ENCODE assay signal across 8 cellular contexts in the genomic region with DNA sequence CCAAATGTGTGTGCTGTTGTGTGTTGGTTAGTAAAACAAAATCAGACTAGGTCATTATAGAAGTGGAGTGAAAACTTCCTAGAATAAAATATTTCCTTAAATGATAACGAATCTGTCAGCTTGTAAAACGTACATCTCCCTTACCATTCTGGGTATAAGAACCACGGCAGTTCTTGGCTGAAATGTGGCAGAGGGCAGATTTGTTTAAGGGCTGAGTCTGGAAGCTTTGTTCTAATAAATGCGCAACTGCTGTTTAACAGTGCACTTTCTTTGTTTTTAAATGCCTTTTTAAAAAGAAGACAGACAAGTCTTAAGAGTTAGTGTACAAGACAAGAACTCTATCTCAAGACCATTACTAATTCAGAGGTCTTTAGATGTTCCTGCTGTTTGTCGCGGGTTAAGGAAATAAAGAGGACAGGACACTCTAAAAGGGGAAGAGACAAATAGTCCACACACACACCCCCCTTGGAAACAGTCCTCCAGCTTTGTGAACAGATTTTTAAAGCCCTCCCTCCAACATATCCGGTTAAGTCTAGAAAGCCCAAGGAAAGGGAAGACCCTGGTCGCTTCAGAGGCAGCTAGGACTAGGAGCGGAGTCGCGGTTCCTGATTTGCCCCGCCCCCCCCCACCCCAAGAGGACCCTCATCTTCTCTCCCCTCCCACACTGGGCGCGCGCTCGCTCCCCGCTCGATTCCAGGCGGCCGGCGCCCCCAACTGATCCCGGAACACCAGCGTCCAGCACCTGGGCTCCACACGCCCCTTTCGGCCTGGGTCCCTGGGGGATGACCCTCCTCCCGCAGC. TPM values are rescaled to one million over a fixed set of nuclear protein-coding genes. Genes with fewer than 3 reads are reported as not detected.
DNase-seq lines count a peak whose midpoint lies in the region; ATAC-seq and TF ChIP-seq lines count a peak whose summit lies in the region.

No MANE protein-coding gene starts in this region.

- H3K4me1 ChIP-seq in PC-9 (replicated peaks; ENCODE audit: insufficient read depth) = peaks cover 16% of the 10 kb centered on the region
- H3K4me1 ChIP-seq in mammary epithelial cell (ENCODE audit: insufficient read depth, low read length) = peaks cover 12% of the 10 kb centered on the region
- peaks cover 22% of the 10 kb centered on the region for H3K4me1 ChIP-seq in smooth muscle cell (ENCODE audit: low read depth)

- H3K9me3 ChIP-seq in PC-9 (ENCODE audit: insufficient read depth, low read depth) (no peaks in the 10 kb centered on the region), mammary epithelial cell (replicated peaks; ENCODE audit: insufficient read depth, low read length) (no peaks in the 10 kb centered on the region), smooth muscle cell (replicated peaks; ENCODE audit: low read depth) (no peaks in the 10 kb centered on the region)

- CTCF ChIA-PET in PC-9 (lab: Charles Lee) = no interaction called here
- CTCF ChIA-PET in mammary epithelial cell (lab: Charles Lee; ENCODE audit: low non-redundant PET) = interaction anchor here (0.5 to 0.6 kb wide), 2 partner anchors 195 to 234 kb away, joined by 3 to 6 read pairs; no protein-coding TSS in a partner anchor

- peaks cover 31% of the 10 kb centered on the region for H3K4me1 Mint-ChIP-seq in CD14-positive monocyte
- peaks cover 56 to 57% of the 10 kb centered on the region in 2 donors for H3K4me1 Mint-ChIP-seq in immature natural killer cell

- TSS peak; percentile 37 for BruUV-seq in PC-9 (replicated peaks; lab: Mats Ljungman, UMichigan)
- TSS peak; percentile 37 for BruUV-seq in mammary epithelial cell (replicated peaks; lab: Mats Ljungman, UMichigan)

- H3K27me3 ChIP-seq in HL-60 (ENCODE audit: insufficient read depth, poor library complexity, severe bottlenecking) (no peaks in the 10 kb centered on the region), PC-9 (ENCODE audit: insufficient read depth, low read depth) (no peaks in the 10 kb centered on the region), mammary epithelial cell (ENCODE audit: insufficient read depth, low read length) (no peaks in the 10 kb centered on the region), smooth muscle cell (ENCODE audit: low read depth) (no peaks in the 10 kb centered on the region)

- no peak for TF ChIP-seq CTCF in CD14-positive monocyte (IDR thresholded peaks at IDR 0.05)
- TF ChIP-seq CTCF in HL-60 (IDR thresholded peaks at IDR 0.05; ENCODE audit: insufficient read depth, low read length) = no peak
- no peak for TF ChIP-seq CTCF in PC-9 (conservative IDR thresholded peaks at IDR 0.05)
- TF ChIP-seq CTCF in mammary epithelial cell (conservative IDR thresholded peaks at IDR 0.05 in 1 of 2, IDR thresholded peaks at IDR 0.05 in 1 of 2; ENCODE audit: extremely low read depth in 1 of 2, insufficient read depth in 1 of 2, low read depth in 1 of 2, low read length in 2 of 2) = no peak
- no peak for TF ChIP-seq CTCF in smooth muscle cell (IDR thresholded peaks at IDR 0.05; ENCODE audit: borderline replicate concordance, insufficient read depth, poor library complexity, severe bottlenecking)

- peak; percentile 11 for ATAC-seq in GM19372 (IDR thresholded peaks at IDR 0.05; ENCODE audit: low read depth, unreplicated experiment)
- ATAC-seq in GM19467 (IDR thresholded peaks at IDR 0.05; ENCODE audit: unreplicated experiment) = no peak

- H3K79me2 ChIP-seq in PC-9 (ENCODE audit: low read depth) (peaks cover 44% of the 10 kb centered on the region), mammary epithelial cell (ENCODE audit: insufficient read depth, low read length) (peaks cover 47% of the 10 kb centered on the region), smooth muscle cell (ENCODE audit: low read depth) (peaks cover 49% of the 10 kb centered on the region)

- H3K9ac ChIP-seq in mammary epithelial cell (ENCODE audit: insufficient read depth, low read length) (peak overlapping the region; percentile 80), smooth muscle cell (ENCODE audit: low read depth) (peak overlapping the region; percentile 88)

- H3K9me2 ChIP-seq in PC-9 (ENCODE audit: insufficient read depth) = no peaks in the 10 kb centered on the region

- H3K4me2 ChIP-seq in PC-9 = peak overlapping the region; percentile 79
- peak overlapping the region; percentile 84 for H3K4me2 ChIP-seq in mammary epithelial cell (ENCODE audit: insufficient read depth, low read depth, low read length)
- peak overlapping the region; percentile 90 for H3K4me2 ChIP-seq in smooth muscle cell

- H2AFZ ChIP-seq in PC-9 (peak overlapping the region; percentile 96), mammary epithelial cell (ENCODE audit: low read depth, low read length) (peak overlapping the region; percentile 89), smooth muscle cell (ENCODE audit: low read depth) (peak overlapping the region; percentile 75)

- 0 out of 2 replicates have a peak, but pooled peaks cover 17% of the 10 kb centered on the region for H3K36me3 ChIP-seq in PC-9 (ENCODE audit: low read depth)
- no peaks in the 10 kb centered on the region for H3K36me3 ChIP-seq in mammary epithelial cell (ENCODE audit: insufficient read depth, low read length)
- H3K36me3 ChIP-seq in smooth muscle cell (ENCODE audit: low read depth) = no peaks in the 10 kb centered on the region

- 0% methylated on average over 12 of the region's 26 CpGs for WGBS in mammary epithelial cell (ENCODE audit: low coverage, missing lambda C conversion rate)
- 7% methylated on average over 13 of the region's 26 CpGs for WGBS in smooth muscle cell (ENCODE audit: low lambda C conversion rate)

- intact Hi-C loops in CD14-positive monocyte (cut with micrococcal nuclease) = no loop called here
- intact Hi-C loops in PC-9 (cut with micrococcal nuclease; ENCODE audit: unreplicated experiment) = no loop called here
- intact Hi-C loops in mammary epithelial cell (cut with micrococcal nuclease) = loop anchor here (1.0 to 2.0 kb wide), 2 partner anchors 38 to 81 kb away; no protein-coding TSS in a partner anchor

- peak overlapping the region; percentile 76 to 95 (median 91) for H3K27ac Mint-ChIP-seq in CD14-positive monocyte
- peak overlapping the region; percentile 88 to 99 (median 93) for H3K27ac Mint-ChIP-seq in immature natural killer cell

- H3K27me3 Mint-ChIP-seq in CD14-positive monocyte (ENCODE audit: low read depth in 3 of 3) = no peaks in the 10 kb centered on the region
- H3K27me3 Mint-ChIP-seq in immature natural killer cell (ENCODE audit: low read depth in 3 of 3) = peaks cover 0 to 5% (median 0%) of the 10 kb centered on the region in 3 donors

- H3K4me3 Mint-ChIP-seq in CD14-positive monocyte = peak overlapping the region; percentile 88 to 91
- peak overlapping the region; percentile 83 to 93 (median 92) for H3K4me3 Mint-ChIP-seq in immature natural killer cell

- peak overlapping the region; percentile 97 for H3K4me3 ChIP-seq in HL-60 (replicated peaks; ENCODE audit: insufficient read depth, low read length)
- H3K4me3 ChIP-seq in PC-9 = peak overlapping the region; percentile 89
- peak overlapping the region; percentile 82 to 99 (median 89) for H3K4me3 ChIP-seq in mammary epithelial cell (replicated peaks in 1 of 3; ENCODE audit: insufficient read depth in 1 of 3, low read depth in 2 of 3, low read length in 3 of 3)
- H3K4me3 ChIP-seq in smooth muscle cell = peak overlapping the region; percentile 93

- H3K9me3 Mint-ChIP-seq in CD14-positive monocyte = no peaks in the 10 kb centered on the region
- H3K9me3 Mint-ChIP-seq in immature natural killer cell = no peaks in the 10 kb centered on the region

- H3K36me3 Mint-ChIP-seq in CD14-positive monocyte = peaks cover 10 to 17% of the 10 kb centered on the region in 2 donors
- H3K36me3 Mint-ChIP-seq in immature natural killer cell = peaks cover 0 to 7% (median 3%) of the 10 kb centered on the region in 3 donors

- H3K27ac ChIP-seq in HL-60 (replicated peaks) = peak overlapping the region; percentile 72
- H3K27ac ChIP-seq in PC-9 = peak overlapping the region; percentile 23
- peak overlapping the region; percentile 47 for H3K27ac ChIP-seq in mammary epithelial cell (ENCODE audit: insufficient read depth, low read depth, low read length)
- H3K27ac ChIP-seq in smooth muscle cell (ENCODE audit: low read depth) = peak overlapping the region; percentile 72

- H3F3A ChIP-seq in PC-9 (ENCODE audit: insufficient read depth, low read depth) (peaks cover 15% of the 10 kb centered on the region), smooth muscle cell (ENCODE audit: low read depth) (peaks cover 16% of the 10 kb centered on the region)

- dilution Hi-C loops in mammary epithelial cell (cut with HindIII; ENCODE audit: low sequenced_read_pairs) = loop anchor here (5.0 kb wide), 1 partner anchor 81 kb away; no protein-coding TSS in a partner anchor

- in situ Hi-C loops in mammary epithelial cell (cut with MboI; ENCODE audit: low sequenced_read_pairs in 2 of 2) = no loop called here

- POLR2A ChIA-PET in PC-9 (lab: Charles Lee; ENCODE audit: unreplicated experiment) = interaction anchor here (0.6 kb wide), 1 partner anchor 14 kb away, joined by 3 read pairs; no protein-coding TSS in a partner anchor

- H4K20me1 ChIP-seq in PC-9 (ENCODE audit: insufficient read depth) (peaks cover 6% of the 10 kb centered on the region; the same call in 1 of the 2 replicates), mammary epithelial cell (ENCODE audit: insufficient read depth, low read length) (no peaks in the 10 kb centered on the region), smooth muscle cell (ENCODE audit: low read depth) (peaks cover 38% of the 10 kb centered on the region)

- DNase-seq in CD14-positive monocyte (ENCODE audit: low spot score) (no peak), HL-60 (ENCODE audit: low read depth in 1 of 2, low spot score in 1 of 2) (peak in 1 of 2 experiments; percentile 23), PC-9 (no peak), mammary epithelial cell (peak; percentile 20), immature natural killer cell (peak in 2 of 3 donors; percentile 9 to 24), smooth muscle cell (lab: John Stamatoyannopoulos, UW; ENCODE audit: unreplicated experiment) (no peak)

RNA-seq across cellular contexts. Expression of a gene that starts 0.6 kb away (rescaled TPM):
- polyA plus RNA-seq in CD14-positive monocyte (10 to 100 TPM; 13.1 to 17.5 TPM), mammary epithelial cell (8.0 TPM), immature natural killer cell (100 to 1,000 TPM in 1 of 3 donors, 10 to 100 TPM in 2; 32.8 to 118 (median 58.7) TPM), smooth muscle cell (16.2 and 17.9 TPM in 2 replicates)
- total RNA-seq in PC-9 (2021) (18.7 and 28.9 TPM in 2 replicates), mammary epithelial cell (10 to 100 TPM; 22.6 to 23.0 TPM), smooth muscle cell (18.9 and 19.5 TPM in 2 replicates)
- polyA minus RNA-seq in mammary epithelial cell = 38.9 TPM

RNA-seq across cellular contexts. Expression of a gene that starts 34.7 kb away (rescaled TPM):
- polyA plus RNA-seq in CD14-positive monocyte (10 to 100 TPM in 1 of 2 donors, 1 to 10 TPM in 1; 8.8 to 11.3 TPM), mammary epithelial cell (13.5 TPM), immature natural killer cell (10 to 100 TPM in 1 of 3 donors, 1 to 10 TPM in 2; 7.9 to 19.3 (median 9.3) TPM), smooth muscle cell (18.7 and 24.0 TPM in 2 replicates)
- total RNA-seq in PC-9 (2021) (23.5 and 31.8 TPM in 2 replicates), mammary epithelial cell (10 to 100 TPM; 22.2 to 31.2 TPM), smooth muscle cell (26.0 and 28.2 TPM in 2 replicates)
- polyA minus RNA-seq in mammary epithelial cell = 10.4 TPM

Comparison
In these comparisons a context has a peak if more than half of its experiments do, and no peak if none do; other contexts are left out.
1. DNase-seq: peak in mammary epithelial cell (single experiment) and immature natural killer cell (2 of 3); none in CD14-positive monocyte (single experiment), PC-9 (0 of 2) and smooth muscle cell (single experiment).
2. Peak in every context shown above with its lines, with median percentiles within 50 percentile points of each other: H3K27ac ChIP-seq, H3K4me3 ChIP-seq, H2AFZ ChIP-seq and H3K4me2 ChIP-seq.